7 cellular contexts compared by ENCODE assay signal in genomic region chr6:71510057-71510713, GRCh38.
DNase-seq lines count a peak whose midpoint lies in the region; ATAC-seq and TF ChIP-seq lines count a peak whose summit lies in the region.

No MANE protein-coding gene starts in this region.

- no peaks in the 10 kb centered on the region for H3K36me3 ChIP-seq in breast epithelium
- no peaks in the 10 kb centered on the region for H3K36me3 ChIP-seq in tibial nerve

- H3K4me1 ChIP-seq in breast epithelium = no peaks in the 10 kb centered on the region
- peaks cover 0 to 14% (median 0%) of the 10 kb centered on the region in 4 donors for H3K4me1 ChIP-seq in tibial nerve

- peak; percentile 64 for ATAC-seq in GM21825 (IDR thresholded peaks at IDR 0.05; ENCODE audit: unreplicated experiment)

- H3K9me3 ChIP-seq in breast epithelium (no peaks in the 10 kb centered on the region), tibial nerve (no peaks in the 10 kb centered on the region)

- no peak overlapping the region for H3K4me3 ChIP-seq in NB4 (ENCODE audit: low read depth, low read length)
- H3K4me3 ChIP-seq in breast epithelium = no peak overlapping the region
- H3K4me3 ChIP-seq in tibial nerve = no peak overlapping the region

- no peak for TF ChIP-seq EP300 in tibial nerve (IDR thresholded peaks at IDR 0.05)

- TF ChIP-seq CTCF in GM12874 (IDR thresholded peaks at IDR 0.05; ENCODE audit: insufficient read depth, low read depth, low read length) (peak; percentile 42; the same call in 1 of the 2 replicates), NB4 (IDR thresholded peaks at IDR 0.05; ENCODE audit: low read depth, low read length) (peak; percentile 8), breast epithelium (IDR thresholded peaks at IDR 0.05) (peak; percentile 22 to 73 (median 58)), tibial nerve (IDR thresholded peaks at IDR 0.05) (peak; percentile 33 to 78 (median 53))

- H3K27me3 ChIP-seq in breast epithelium = no peaks in the 10 kb centered on the region
- no peaks in the 10 kb centered on the region for H3K27me3 ChIP-seq in tibial nerve

- DNase-seq in NB4 (ENCODE audit: low read depth) = peak; percentile 14
- peak in 1 of 2 donors; percentile 37 for DNase-seq in breast epithelium (ENCODE audit: low spot score in 2 of 2)
- DNase-seq in kidney tubule cell (ENCODE audit: low spot score) = peak; percentile 84
- peak in 1 of 2 donors; percentile 18 for DNase-seq in tibial nerve (ENCODE audit: low spot score in 2 of 2)
- DNase-seq in NOMO-1 treated with DMSO at 0.1 percent for 48 hours (lab: John Stamatoyannopoulos, UW; ENCODE audit: unreplicated experiment) = no peak

- WGBS in tibial nerve, 2 donors = 56 to 69% methylated on average over 5 of the region's 5 CpGs

- TF ChIP-seq POLR2A in NB4 (IDR thresholded peaks at IDR 0.05; ENCODE audit: extremely low read depth, insufficient read length) (no peak), breast epithelium (IDR thresholded peaks at IDR 0.05) (no peak), tibial nerve (IDR thresholded peaks at IDR 0.05) (no peak)

- H3K27ac ChIP-seq in breast epithelium (no peak overlapping the region), tibial nerve (no peak overlapping the region)

- intact Hi-C loops in breast epithelium (cut with DNase I; ENCODE audit: low total_unique reads) = no loop called here

Comparison
In these comparisons a context has a peak if more than half of its experiments do, and no peak if none do; other contexts are left out.
1. CTCF ChIP-seq: peak in every context shown above with its lines; median percentile 58 in breast epithelium; 53 in tibial nerve; 42 in GM12874; 8 in NB4.